8 cellular contexts compared by ENCODE assay signal in genomic region chr10:67612577-67613537, GRCh38.
DNase-seq lines count a peak whose midpoint lies in the region; ATAC-seq and TF ChIP-seq lines count a peak whose summit lies in the region.

No MANE protein-coding gene starts in this region.

- no peak for TF ChIP-seq EP300 in tibial nerve (IDR thresholded peaks at IDR 0.05)

- TF ChIP-seq CTCF in tibial nerve (IDR thresholded peaks at IDR 0.05) = no peak

- peak; percentile 28 for DNase-seq in activated CD8-positive, alpha-beta memory T cell treated with anti-CD3 and anti-CD28 coated beads, Interleukin-2, amount 50 U/mL, for 4 hours
- no peak for DNase-seq in natural killer cell treated with Interleukin-12 subunit alpha and Interleukin-12 subunit beta and Interleukin-15 and Interleukin-18, amount 100 ng/mL, for 72 hours (ENCODE audit: low spot score)
- DNase-seq in SK-N-DZ (ENCODE audit: low spot score) (no peak), cerebellum (ENCODE audit: low spot score) (no peak), tibial nerve (ENCODE audit: low spot score in 2 of 2) (no peak), NCI-H774 (lab: John Stamatoyannopoulos, UW) (no peak)

- WGBS in tibial nerve, 2 donors = 69 to 70% methylated on average over 10 of the region's 10 CpGs

- peaks cover 5% of the 10 kb centered on the region for H3K9me3 Mint-ChIP-seq in natural killer cell treated with Interleukin-12 subunit alpha and Interleukin-12 subunit beta and Interleukin-15 and Interleukin-18, amount 100 ng/mL, for 72 hours

- peak overlapping the region in 1 of 2 donors; percentile 8 for H3K27ac Mint-ChIP-seq in natural killer cell treated with Interleukin-12 subunit alpha and Interleukin-12 subunit beta and Interleukin-15 and Interleukin-18, amount 100 ng/mL, for 72 hours

- peaks cover 11 to 15% of the 10 kb centered on the region in 2 donors for H3K4me1 Mint-ChIP-seq in natural killer cell treated with Interleukin-12 subunit alpha and Interleukin-12 subunit beta and Interleukin-15 and Interleukin-18, amount 100 ng/mL, for 72 hours (ENCODE audit: low read depth in 2 of 2)

- no peak overlapping the region for H3K27ac ChIP-seq in tibial nerve

- H3K4me3 Mint-ChIP-seq in natural killer cell treated with Interleukin-12 subunit alpha and Interleukin-12 subunit beta and Interleukin-15 and Interleukin-18, amount 100 ng/mL, for 72 hours = peak overlapping the region; percentile 52

- no peaks in the 10 kb centered on the region for H3K4me1 ChIP-seq in tibial nerve

- peaks cover 7 to 13% of the 10 kb centered on the region in 2 donors for H3K27me3 Mint-ChIP-seq in natural killer cell treated with Interleukin-12 subunit alpha and Interleukin-12 subunit beta and Interleukin-15 and Interleukin-18, amount 100 ng/mL, for 72 hours

- ATAC-seq in GM19372 (IDR thresholded peaks at IDR 0.05; ENCODE audit: low read depth, unreplicated experiment) (peak; percentile 61), HG03159 (IDR thresholded peaks at IDR 0.05; ENCODE audit: unreplicated experiment) (peak; percentile 76)
- peak; percentile 82 to 100 for ATAC-seq in natural killer cell treated with Interleukin-12 subunit alpha and Interleukin-12 subunit beta and Interleukin-15 and Interleukin-18, amount 100 ng/mL, for 72 hours

- H3K27me3 ChIP-seq in tibial nerve = no peaks in the 10 kb centered on the region

- no peak overlapping the region for H3K4me3 ChIP-seq in tibial nerve

- no peaks in the 10 kb centered on the region for H3K36me3 Mint-ChIP-seq in natural killer cell treated with Interleukin-12 subunit alpha and Interleukin-12 subunit beta and Interleukin-15 and Interleukin-18, amount 100 ng/mL, for 72 hours

- no peaks in the 10 kb centered on the region for H3K36me3 ChIP-seq in tibial nerve

- H3K9me3 ChIP-seq in tibial nerve = no peaks in the 10 kb centered on the region

- no peak for TF ChIP-seq POLR2A in tibial nerve (IDR thresholded peaks at IDR 0.05)
